1 cellular context compared by ENCODE assay signal in genomic region chr5:131379071-131379538, GRCh38.
TF ChIP-seq lines count a peak whose summit lies in the region.

No MANE protein-coding gene starts in this region.

TF ChIP-seq in K562, 482 proteins besides CTCF, POLR2A, EP300 and RAD21 (continued from another document and continues in another):
- TF ChIP-seq PATZ1 (CRISPR knock-in tag; IDR thresholded peaks at IDR 0.05; ENCODE audit: borderline replicate concordance) = no peak
- TF ChIP-seq EP400 (IDR thresholded peaks at IDR 0.05) = peak; percentile 42; the same call in 1 of the 2 replicates
- TF ChIP-seq MAFK (IDR thresholded peaks at IDR 0.05; ENCODE audit: low read length) = no peak
- no peak for TF ChIP-seq JUND (IDR thresholded peaks at IDR 0.05; ENCODE audit: borderline replicate concordance, low read depth, low read length)
- 0 out of 3 replicates have a peak, but pooled peaks have one; percentile 32 for TF ChIP-seq JUND (tag; IDR thresholded peaks at IDR 0.05; ENCODE audit: borderline replicate concordance, low read depth, low read length)
- no peak for TF ChIP-seq HNRNPK (IDR thresholded peaks at IDR 0.05; ENCODE audit: low read depth, low read length, poor library complexity, severe bottlenecking)
- no peak for TF ChIP-seq ZNF778 (CRISPR knock-in tag; IDR thresholded peaks at IDR 0.05)
- TF ChIP-seq U2AF1 (optimal IDR thresholded peaks at IDR 0.05; ENCODE audit: low read depth, low read length) = no peak
- TF ChIP-seq MEF2D (tag; conservative IDR thresholded peaks at IDR 0.05; ENCODE audit: low read depth) = no peak
- peak; percentile 25; the same call in 1 of the 2 replicates for TF ChIP-seq BACH1 (tag; IDR thresholded peaks at IDR 0.05)
- TF ChIP-seq KDM4B (IDR thresholded peaks at IDR 0.05; ENCODE audit: borderline replicate concordance in 2 of 2, low read depth in 1 of 2) = no peak
- TF ChIP-seq ZNF3 (CRISPR knock-in tag; IDR thresholded peaks at IDR 0.05) = no peak
- no peak for TF ChIP-seq MCM5 (IDR thresholded peaks at IDR 0.05; ENCODE audit: low read depth)
- 0 out of 2 replicates have a peak, but pooled peaks have one; percentile 34 for TF ChIP-seq MYC (IDR thresholded peaks at IDR 0.05; ENCODE audit: low read depth, low read length)
- no peak for TF ChIP-seq MYC (CRISPR knock-in tag; IDR thresholded peaks at IDR 0.05; ENCODE audit: borderline replicate concordance, low read depth)
- TF ChIP-seq ZNF134 (CRISPR knock-in tag; conservative IDR thresholded peaks at IDR 0.05) = no peak
- TF ChIP-seq ATF6 (CRISPR knock-in tag; IDR thresholded peaks at IDR 0.05) = no peak
- TF ChIP-seq VEZF1 (CRISPR knock-in tag; IDR thresholded peaks at IDR 0.05) = no peak; the same call in 1 of the 2 replicates
- TF ChIP-seq HOXB6 (CRISPR knock-in tag; IDR thresholded peaks at IDR 0.05; ENCODE audit: borderline replicate concordance) = no peak
- no peak for TF ChIP-seq GTF2B (IDR thresholded peaks at IDR 0.05; ENCODE audit: extremely low read depth, insufficient read length)
- TF ChIP-seq EHMT2 (IDR thresholded peaks at IDR 0.05) = no peak
- TF ChIP-seq CCNT2 (IDR thresholded peaks at IDR 0.05; ENCODE audit: borderline replicate concordance, extremely low read depth, insufficient read length, low read depth, low read length) = no peak
- no peak for TF ChIP-seq PHF8 (IDR thresholded peaks at IDR 0.05; ENCODE audit: borderline replicate concordance, low read length)
- TF ChIP-seq ZBTB40 (IDR thresholded peaks at IDR 0.05) = no peak
- TF ChIP-seq ZBTB40 (CRISPR knock-in tag; IDR thresholded peaks at IDR 0.05) = no peak
- no peak for TF ChIP-seq RFX1 (IDR thresholded peaks at IDR 0.05)
- no peak for TF ChIP-seq GABPB2 (CRISPR knock-in tag; conservative IDR thresholded peaks at IDR 0.05)
- TF ChIP-seq SIN3A (IDR thresholded peaks at IDR 0.05; ENCODE audit: borderline replicate concordance in 2 of 2, control insufficient read depth in 1 of 2, low read depth in 2 of 2, low read length in 2 of 2) = no peak
- no peak for TF ChIP-seq PTTG1 (tag; IDR thresholded peaks at IDR 0.05; ENCODE audit: low read depth)
- TF ChIP-seq ZNF121 (CRISPR knock-in tag; conservative IDR thresholded peaks at IDR 0.05) = no peak
- TF ChIP-seq NEUROD1 (IDR thresholded peaks at IDR 0.05; ENCODE audit: borderline replicate concordance, low read depth, low read length, partially characterized antibody) = no peak
- TF ChIP-seq BRF1 (IDR thresholded peaks at IDR 0.05; ENCODE audit: borderline replicate concordance, extremely low read depth, insufficient read length) = no peak
- TF ChIP-seq ATF7 (IDR thresholded peaks at IDR 0.05) = peak; percentile 88
- TF ChIP-seq CEBPB (tag; IDR thresholded peaks at IDR 0.05) = peak; percentile 54; the same call in 1 of the 2 replicates
- 0 out of 4 replicates have a peak, but pooled peaks of 1 of the 2 experiments have one; percentile 11 for TF ChIP-seq MNT (conservative IDR thresholded peaks at IDR 0.05)
- TF ChIP-seq ZNF212 (CRISPR knock-in tag; IDR thresholded peaks at IDR 0.05) = no peak
- TF ChIP-seq THRB (CRISPR knock-in tag; conservative IDR thresholded peaks at IDR 0.05) = no peak
- TF ChIP-seq FOS (IDR thresholded peaks at IDR 0.05; ENCODE audit: extremely low read depth, insufficient read length) = no peak
- TF ChIP-seq PTRF (tag; IDR thresholded peaks at IDR 0.05) = no peak
- TF ChIP-seq ZNF143 (CRISPR knock-in tag; IDR thresholded peaks at IDR 0.05) = no peak
- no peak for TF ChIP-seq ZNF232 (CRISPR knock-in tag; IDR thresholded peaks at IDR 0.05)
- TF ChIP-seq PKNOX1 (IDR thresholded peaks at IDR 0.05) = no peak
- TF ChIP-seq ZFPM2 (CRISPR knock-in tag; IDR thresholded peaks at IDR 0.05) = no peak
